In genomic region chr2:233312874-233313273, GRCh38 we compare ENCODE assay signal across 16 cellular contexts. TPM values are rescaled to one million over a fixed set of nuclear protein-coding genes. Genes with fewer than 3 reads are reported as not detected.
"Had no signal": no experiment of that assay in that cellular context is flagged by ENCODE, and none has a peak within 500 bp of the region (broad histone marks: within the 10 kb centered on the region; RNA-seq: fewer than 3 reads in every experiment).

No MANE protein-coding gene starts in this region.

- H3K4me3 Mint-ChIP-seq: activated CD4-positive, alpha-beta T cell treated with anti-CD3 and anti-CD28 coated beads for 36 hours; activated naive CD4-positive, alpha-beta T cell treated with anti-CD3 and anti-CD28 coated beads for 36 hours; activated T-helper 17 cell treated with anti-CD3 and anti-CD28 coated beads, Interleukin-2, amount 50 U/mL, for 72 hours had no signal

- H3K27ac Mint-ChIP-seq: activated CD4-positive, alpha-beta T cell treated with anti-CD3 and anti-CD28 coated beads for 36 hours; activated naive CD4-positive, alpha-beta T cell treated with anti-CD3 and anti-CD28 coated beads for 36 hours; activated T-helper 17 cell treated with anti-CD3 and anti-CD28 coated beads, Interleukin-2, amount 50 U/mL, for 72 hours had no signal

- H3K9me3 ChIP-seq: adrenal gland, gastrocnemius medialis, left ventricle myocardium inferior, pancreas, tibial artery, uterus had no signal

- DNase-seq: activated CD4-positive, alpha-beta T cell treated with anti-CD3 and anti-CD28 coated beads for 36 hours; activated naive CD4-positive, alpha-beta T cell treated with anti-CD3 and anti-CD28 coated beads for 36 hours; adrenal gland; gastrocnemius medialis; left ventricle myocardium inferior; mesendoderm; pancreas; T1000; tibial artery; uterus had no signal

- H3K27me3 Mint-ChIP-seq: activated CD4-positive, alpha-beta T cell treated with anti-CD3 and anti-CD28 coated beads for 36 hours; activated T-helper 17 cell treated with anti-CD3 and anti-CD28 coated beads, Interleukin-2, amount 50 U/mL, for 72 hours had no signal

- H3K4me1 ChIP-seq: adrenal gland, gastrocnemius medialis, left ventricle myocardium inferior, pancreas, tibial artery, uterus had no signal

- H3K4me3 ChIP-seq: adrenal gland, gastrocnemius medialis, left ventricle myocardium inferior, pancreas, tibial artery, uterus had no signal

- H3K4me1 Mint-ChIP-seq: activated CD4-positive, alpha-beta T cell treated with anti-CD3 and anti-CD28 coated beads for 36 hours; activated T-helper 17 cell treated with anti-CD3 and anti-CD28 coated beads, Interleukin-2, amount 50 U/mL, for 72 hours had no signal

- ATAC-seq: activated CD4-positive, alpha-beta T cell treated with anti-CD3 and anti-CD28 coated beads for 36 hours; activated T-helper 17 cell treated with anti-CD3 and anti-CD28 coated beads, Interleukin-2, amount 50 U/mL, for 72 hours; gastrocnemius medialis; pancreas had no signal

- H3K36me3 ChIP-seq: adrenal gland, gastrocnemius medialis, left ventricle myocardium inferior, pancreas, tibial artery, uterus had no signal

- H3K27ac ChIP-seq: adrenal gland, gastrocnemius medialis, left ventricle myocardium inferior, pancreas, tibial artery, uterus, VCaP had no signal

- H3K9me3 Mint-ChIP-seq: activated naive CD4-positive, alpha-beta T cell treated with anti-CD3 and anti-CD28 coated beads for 36 hours; activated T-helper 17 cell treated with anti-CD3 and anti-CD28 coated beads, Interleukin-2, amount 50 U/mL, for 72 hours had no signal

- H3K27me3 ChIP-seq: adrenal gland, gastrocnemius medialis, pancreas, uterus had no signal

RNA-seq across cellular contexts. Expression of gene SAG, which starts 5.3 kb away (rescaled TPM):
- total RNA-seq: adrenal gland, cardiac septum, fibroblast of lung, kidney, left ventricle myocardium inferior, pancreas had no signal
- polyA plus RNA-seq: fibroblast of lung, neural cell, pancreas had no signal
